ENCODE assay signal across 2 cellular contexts in the genomic region with DNA sequence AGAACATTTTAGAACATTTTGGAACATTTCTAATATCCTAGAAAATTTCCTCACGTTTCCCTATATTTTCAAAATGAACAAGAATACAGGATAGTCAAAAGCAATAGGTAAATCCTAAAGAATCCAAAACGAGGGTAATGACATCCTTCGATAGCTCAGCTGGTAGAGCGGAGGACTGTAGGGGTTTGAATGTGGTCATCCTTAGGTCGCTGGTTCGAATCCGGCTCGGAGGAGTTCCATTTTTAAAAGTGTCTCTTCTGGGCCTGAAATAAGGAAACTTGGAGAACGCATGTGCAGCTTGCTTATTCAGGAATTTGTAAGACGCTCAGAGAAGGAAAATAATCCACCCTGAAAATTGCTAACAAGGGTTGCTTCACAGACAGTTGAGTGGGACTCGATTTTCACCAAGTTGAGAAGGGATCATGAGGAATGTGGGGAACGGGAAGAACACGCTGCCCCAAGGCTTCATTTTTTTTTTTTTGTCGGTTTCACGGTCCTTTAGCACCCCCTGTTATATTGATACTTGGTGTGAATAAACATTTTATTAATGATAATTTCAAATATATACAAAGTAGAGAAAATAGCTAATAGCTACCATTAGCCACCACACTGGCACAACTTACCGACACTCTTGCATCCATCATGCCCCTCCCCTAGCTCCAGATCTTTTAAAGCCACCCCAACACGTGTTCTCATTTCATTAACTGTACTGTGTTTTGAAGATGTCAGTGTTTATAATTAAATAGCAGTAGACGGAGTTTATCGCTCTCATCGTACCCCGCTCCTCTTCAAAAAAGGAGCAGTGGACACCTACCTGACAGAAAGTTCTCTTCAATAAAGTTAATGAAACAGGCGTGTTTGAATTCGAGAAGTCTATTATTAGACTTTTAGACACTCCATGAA.
TF ChIP-seq lines count a peak whose summit lies in the region.

No MANE protein-coding gene starts in this region.

TF ChIP-seq in HEK293T, 16 proteins besides CTCF, POLR2A, EP300 and RAD21:
- TF ChIP-seq SUZ12 (IDR thresholded peaks at IDR 0.05) (no peak), FOXK2 (IDR thresholded peaks at IDR 0.05) (no peak), TARDBP (IDR thresholded peaks at IDR 0.05) (no peak), FOXM1 (IDR thresholded peaks at IDR 0.05; ENCODE audit: borderline replicate concordance) (no peak), CTBP1 (IDR thresholded peaks at IDR 0.05; ENCODE audit: borderline replicate concordance) (0 out of 2 replicates have a peak, but pooled peaks have one; percentile 24), BHLHE40 (IDR thresholded peaks at IDR 0.05; ENCODE audit: borderline replicate concordance) (no peak), L3MBTL2 (conservative IDR thresholded peaks at IDR 0.05) (peak; percentile 34; the same call in 1 of the 2 replicates)
TF ChIP-seq in HEK293T: peak in this region for 2.

TF ChIP-seq in H1, 55 proteins besides CTCF, POLR2A, EP300 and RAD21:
- no peak for TF ChIP-seq SP4 (IDR thresholded peaks at IDR 0.05; ENCODE audit: low read length)
- TF ChIP-seq, protein P1, sequence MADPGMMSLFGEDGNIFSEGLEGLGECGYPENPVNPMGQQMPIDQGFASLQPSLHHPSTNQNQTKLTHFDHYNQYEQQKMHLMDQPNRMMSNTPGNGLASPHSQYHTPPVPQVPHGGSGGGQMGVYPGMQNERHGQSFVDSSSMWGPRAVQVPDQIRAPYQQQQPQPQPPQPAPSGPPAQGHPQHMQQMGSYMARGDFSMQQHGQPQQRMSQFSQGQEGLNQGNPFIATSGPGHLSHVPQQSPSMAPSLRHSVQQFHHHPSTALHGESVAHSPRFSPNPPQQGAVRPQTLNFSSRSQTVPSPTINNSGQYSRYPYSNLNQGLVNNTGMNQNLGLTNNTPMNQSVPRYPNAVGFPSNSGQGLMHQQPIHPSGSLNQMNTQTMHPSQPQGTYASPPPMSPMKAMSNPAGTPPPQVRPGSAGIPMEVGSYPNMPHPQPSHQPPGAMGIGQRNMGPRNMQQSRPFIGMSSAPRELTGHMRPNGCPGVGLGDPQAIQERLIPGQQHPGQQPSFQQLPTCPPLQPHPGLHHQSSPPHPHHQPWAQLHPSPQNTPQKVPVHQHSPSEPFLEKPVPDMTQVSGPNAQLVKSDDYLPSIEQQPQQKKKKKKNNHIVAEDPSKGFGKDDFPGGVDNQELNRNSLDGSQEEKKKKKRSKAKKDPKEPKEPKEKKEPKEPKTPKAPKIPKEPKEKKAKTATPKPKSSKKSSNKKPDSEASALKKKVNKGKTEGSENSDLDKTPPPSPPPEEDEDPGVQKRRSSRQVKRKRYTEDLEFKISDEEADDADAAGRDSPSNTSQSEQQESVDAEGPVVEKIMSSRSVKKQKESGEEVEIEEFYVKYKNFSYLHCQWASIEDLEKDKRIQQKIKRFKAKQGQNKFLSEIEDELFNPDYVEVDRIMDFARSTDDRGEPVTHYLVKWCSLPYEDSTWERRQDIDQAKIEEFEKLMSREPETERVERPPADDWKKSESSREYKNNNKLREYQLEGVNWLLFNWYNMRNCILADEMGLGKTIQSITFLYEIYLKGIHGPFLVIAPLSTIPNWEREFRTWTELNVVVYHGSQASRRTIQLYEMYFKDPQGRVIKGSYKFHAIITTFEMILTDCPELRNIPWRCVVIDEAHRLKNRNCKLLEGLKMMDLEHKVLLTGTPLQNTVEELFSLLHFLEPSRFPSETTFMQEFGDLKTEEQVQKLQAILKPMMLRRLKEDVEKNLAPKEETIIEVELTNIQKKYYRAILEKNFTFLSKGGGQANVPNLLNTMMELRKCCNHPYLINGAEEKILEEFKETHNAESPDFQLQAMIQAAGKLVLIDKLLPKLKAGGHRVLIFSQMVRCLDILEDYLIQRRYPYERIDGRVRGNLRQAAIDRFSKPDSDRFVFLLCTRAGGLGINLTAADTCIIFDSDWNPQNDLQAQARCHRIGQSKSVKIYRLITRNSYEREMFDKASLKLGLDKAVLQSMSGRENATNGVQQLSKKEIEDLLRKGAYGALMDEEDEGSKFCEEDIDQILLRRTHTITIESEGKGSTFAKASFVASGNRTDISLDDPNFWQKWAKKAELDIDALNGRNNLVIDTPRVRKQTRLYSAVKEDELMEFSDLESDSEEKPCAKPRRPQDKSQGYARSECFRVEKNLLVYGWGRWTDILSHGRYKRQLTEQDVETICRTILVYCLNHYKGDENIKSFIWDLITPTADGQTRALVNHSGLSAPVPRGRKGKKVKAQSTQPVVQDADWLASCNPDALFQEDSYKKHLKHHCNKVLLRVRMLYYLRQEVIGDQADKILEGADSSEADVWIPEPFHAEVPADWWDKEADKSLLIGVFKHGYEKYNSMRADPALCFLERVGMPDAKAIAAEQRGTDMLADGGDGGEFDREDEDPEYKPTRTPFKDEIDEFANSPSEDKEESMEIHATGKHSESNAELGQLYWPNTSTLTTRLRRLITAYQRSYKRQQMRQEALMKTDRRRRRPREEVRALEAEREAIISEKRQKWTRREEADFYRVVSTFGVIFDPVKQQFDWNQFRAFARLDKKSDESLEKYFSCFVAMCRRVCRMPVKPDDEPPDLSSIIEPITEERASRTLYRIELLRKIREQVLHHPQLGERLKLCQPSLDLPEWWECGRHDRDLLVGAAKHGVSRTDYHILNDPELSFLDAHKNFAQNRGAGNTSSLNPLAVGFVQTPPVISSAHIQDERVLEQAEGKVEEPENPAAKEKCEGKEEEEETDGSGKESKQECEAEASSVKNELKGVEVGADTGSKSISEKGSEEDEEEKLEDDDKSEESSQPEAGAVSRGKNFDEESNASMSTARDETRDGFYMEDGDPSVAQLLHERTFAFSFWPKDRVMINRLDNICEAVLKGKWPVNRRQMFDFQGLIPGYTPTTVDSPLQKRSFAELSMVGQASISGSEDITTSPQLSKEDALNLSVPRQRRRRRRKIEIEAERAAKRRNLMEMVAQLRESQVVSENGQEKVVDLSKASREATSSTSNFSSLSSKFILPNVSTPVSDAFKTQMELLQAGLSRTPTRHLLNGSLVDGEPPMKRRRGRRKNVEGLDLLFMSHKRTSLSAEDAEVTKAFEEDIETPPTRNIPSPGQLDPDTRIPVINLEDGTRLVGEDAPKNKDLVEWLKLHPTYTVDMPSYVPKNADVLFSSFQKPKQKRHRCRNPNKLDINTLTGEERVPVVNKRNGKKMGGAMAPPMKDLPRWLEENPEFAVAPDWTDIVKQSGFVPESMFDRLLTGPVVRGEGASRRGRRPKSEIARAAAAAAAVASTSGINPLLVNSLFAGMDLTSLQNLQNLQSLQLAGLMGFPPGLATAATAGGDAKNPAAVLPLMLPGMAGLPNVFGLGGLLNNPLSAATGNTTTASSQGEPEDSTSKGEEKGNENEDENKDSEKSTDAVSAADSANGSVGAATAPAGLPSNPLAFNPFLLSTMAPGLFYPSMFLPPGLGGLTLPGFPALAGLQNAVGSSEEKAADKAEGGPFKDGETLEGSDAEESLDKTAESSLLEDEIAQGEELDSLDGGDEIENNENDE (IDR thresholded peaks at IDR 0.05; ENCODE audit: insufficient replicate concordance, low read length), result no peak
- no peak for TF ChIP-seq NANOG (IDR thresholded peaks at IDR 0.05; ENCODE audit: insufficient read depth, low read depth, low read length, poor library complexity, severe bottlenecking)
- TF ChIP-seq CHD2 (IDR thresholded peaks at IDR 0.05; ENCODE audit: low read length), result no peak
- TF ChIP-seq POLR2AphosphoS5 (IDR thresholded peaks at IDR 0.05; ENCODE audit: low read depth, low read length), result no peak
- no peak for TF ChIP-seq SRF (IDR thresholded peaks at IDR 0.05; ENCODE audit: low read depth, low read length)
- TF ChIP-seq KDM5A (IDR thresholded peaks at IDR 0.05; ENCODE audit: low read length), result no peak
- no peak for TF ChIP-seq BRCA1 (IDR thresholded peaks at IDR 0.05; ENCODE audit: low read depth, low read length)
- TF ChIP-seq CEBPB (IDR thresholded peaks at IDR 0.05; ENCODE audit: low read depth, low read length), result peak; percentile 68
- no peak for TF ChIP-seq JUN (IDR thresholded peaks at IDR 0.05; ENCODE audit: low read depth, low read length)
- no peak for TF ChIP-seq POU5F1 (IDR thresholded peaks at IDR 0.05; ENCODE audit: low read depth, low read length)
- 0 out of 2 replicates have a peak, but pooled peaks have one; percentile 7 for TF ChIP-seq PHF8 (conservative IDR thresholded peaks at IDR 0.05; ENCODE audit: low read depth, low read length)
- peak; percentile 57; the same call in 1 of the 2 replicates for TF ChIP-seq MAFK (IDR thresholded peaks at IDR 0.05; ENCODE audit: low read depth, low read length)
- TF ChIP-seq SIRT6 (IDR thresholded peaks at IDR 0.05; ENCODE audit: low read length), result no peak
- no peak for TF ChIP-seq BCL11A (IDR thresholded peaks at IDR 0.05; ENCODE audit: low read depth in 2 of 2, low read length in 2 of 2)
- TF ChIP-seq SP2 (IDR thresholded peaks at IDR 0.05; ENCODE audit: low read length), result no peak
- no peak for TF ChIP-seq TAF7 (optimal IDR thresholded peaks at IDR 0.05; ENCODE audit: borderline replicate concordance, low read depth, low read length)
- TF ChIP-seq FOSL1 (IDR thresholded peaks at IDR 0.05; ENCODE audit: insufficient read depth, low read depth, low read length), result no peak
- TF ChIP-seq, protein P2, sequence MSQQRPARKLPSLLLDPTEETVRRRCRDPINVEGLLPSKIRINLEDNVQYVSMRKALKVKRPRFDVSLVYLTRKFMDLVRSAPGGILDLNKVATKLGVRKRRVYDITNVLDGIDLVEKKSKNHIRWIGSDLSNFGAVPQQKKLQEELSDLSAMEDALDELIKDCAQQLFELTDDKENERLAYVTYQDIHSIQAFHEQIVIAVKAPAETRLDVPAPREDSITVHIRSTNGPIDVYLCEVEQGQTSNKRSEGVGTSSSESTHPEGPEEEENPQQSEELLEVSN (IDR thresholded peaks at IDR 0.05), result no peak
- TF ChIP-seq KDM1A (IDR thresholded peaks at IDR 0.05; ENCODE audit: borderline replicate concordance, low read length), result no peak
- no peak for TF ChIP-seq KDM4A (IDR thresholded peaks at IDR 0.05; ENCODE audit: low read depth, low read length, severe bottlenecking)
- TF ChIP-seq, protein P3, sequence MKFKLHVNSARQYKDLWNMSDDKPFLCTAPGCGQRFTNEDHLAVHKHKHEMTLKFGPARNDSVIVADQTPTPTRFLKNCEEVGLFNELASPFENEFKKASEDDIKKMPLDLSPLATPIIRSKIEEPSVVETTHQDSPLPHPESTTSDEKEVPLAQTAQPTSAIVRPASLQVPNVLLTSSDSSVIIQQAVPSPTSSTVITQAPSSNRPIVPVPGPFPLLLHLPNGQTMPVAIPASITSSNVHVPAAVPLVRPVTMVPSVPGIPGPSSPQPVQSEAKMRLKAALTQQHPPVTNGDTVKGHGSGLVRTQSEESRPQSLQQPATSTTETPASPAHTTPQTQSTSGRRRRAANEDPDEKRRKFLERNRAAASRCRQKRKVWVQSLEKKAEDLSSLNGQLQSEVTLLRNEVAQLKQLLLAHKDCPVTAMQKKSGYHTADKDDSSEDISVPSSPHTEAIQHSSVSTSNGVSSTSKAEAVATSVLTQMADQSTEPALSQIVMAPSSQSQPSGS (IDR thresholded peaks at IDR 0.05; ENCODE audit: low read length), result no peak
- TF ChIP-seq, protein P4, sequence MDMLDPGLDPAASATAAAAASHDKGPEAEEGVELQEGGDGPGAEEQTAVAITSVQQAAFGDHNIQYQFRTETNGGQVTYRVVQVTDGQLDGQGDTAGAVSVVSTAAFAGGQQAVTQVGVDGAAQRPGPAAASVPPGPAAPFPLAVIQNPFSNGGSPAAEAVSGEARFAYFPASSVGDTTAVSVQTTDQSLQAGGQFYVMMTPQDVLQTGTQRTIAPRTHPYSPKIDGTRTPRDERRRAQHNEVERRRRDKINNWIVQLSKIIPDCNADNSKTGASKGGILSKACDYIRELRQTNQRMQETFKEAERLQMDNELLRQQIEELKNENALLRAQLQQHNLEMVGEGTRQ (IDR thresholded peaks at IDR 0.05; ENCODE audit: low read length), result no peak
- TF ChIP-seq SUZ12 (IDR thresholded peaks at IDR 0.05; ENCODE audit: low read length), result no peak
- no peak for TF ChIP-seq TEAD4 (IDR thresholded peaks at IDR 0.05; ENCODE audit: low read depth, low read length)
- TF ChIP-seq TCF12 (IDR thresholded peaks at IDR 0.05; ENCODE audit: low read depth, low read length), result no peak
- TF ChIP-seq RFX5 (IDR thresholded peaks at IDR 0.05; ENCODE audit: borderline replicate concordance, low read depth, low read length), result no peak
- no peak for TF ChIP-seq EZH2 (IDR thresholded peaks at IDR 0.05; ENCODE audit: low read depth, low read length, severe bottlenecking)
- TF ChIP-seq TBP (IDR thresholded peaks at IDR 0.05; ENCODE audit: low read depth, low read length), result peak; percentile 99
- TF ChIP-seq RNF2 (IDR thresholded peaks at IDR 0.05; ENCODE audit: borderline replicate concordance, low read depth, low read length, missing control alignments, poor library complexity, severe bottlenecking), result no peak
